ENCODE assay signal across 8 cellular contexts in genomic region chr7:64947252-64948000, GRCh38. TPM values are rescaled to one million over a fixed set of nuclear protein-coding genes. Genes with fewer than 3 reads are reported as not detected.
DNase-seq lines count a peak whose midpoint lies in the region; TF ChIP-seq lines count a peak whose summit lies in the region.

No MANE protein-coding gene starts in this region.

- no peaks in the 10 kb centered on the region for H3K36me3 ChIP-seq in suprapubic skin

- intact Hi-C loops in dorsolateral prefrontal cortex (cut with DNase I) (no loop called here), lower leg skin (cut with DNase I; ENCODE audit: low total_unique reads) (no loop called here)

- peak; percentile 18 for DNase-seq in DMS79 treated with DMSO at 0.1 percent for 48 hours (lab: John Stamatoyannopoulos, UW)
- DNase-seq in DMS79 (lab: John Stamatoyannopoulos, UW), result no peak
- peak in 1 of 10 donors; percentile 19 for DNase-seq in dorsolateral prefrontal cortex
- DNase-seq in lower leg skin (ENCODE audit: low spot score in 2 of 2), result peak in 1 of 2 donors; percentile 84
- no peak for DNase-seq in suprapubic skin (ENCODE audit: low spot score in 2 of 2)
- DNase-seq in HuH-7.5 (ENCODE audit: low spot score), result no peak
- DNase-seq in stimulated activated CD4-positive, alpha-beta T cell treated with anti-CD3 and anti-CD28 coated beads, Interleukin-12 subunit alpha, Interleukin-12 subunit beta, amount 100 ng/mL, for 4 hours, result no peak
- no peak for DNase-seq in GM19240 (ENCODE audit: insufficient read length, low spot score)

- peaks cover 38% of the 10 kb centered on the region for H3K4me1 ChIP-seq in suprapubic skin

- TF ChIP-seq CTCF in dorsolateral prefrontal cortex (IDR thresholded peaks at IDR 0.05 in 54 of 56, conservative IDR thresholded peaks at IDR 0.05 in 2 of 56; ENCODE audit: low read depth in 1 of 56, partially characterized antibody in 56 of 56), result no peak
- no peak for TF ChIP-seq CTCF in lower leg skin (IDR thresholded peaks at IDR 0.05)
- TF ChIP-seq CTCF in suprapubic skin (IDR thresholded peaks at IDR 0.05), result no peak

- H3K27ac ChIP-seq in dorsolateral prefrontal cortex, result peak overlapping the region in 26 of 59 donors; percentile 12 to 68 (median 50)
- H3K27ac ChIP-seq in suprapubic skin, result peak overlapping the region; percentile 73

- 1% methylated on average over 12 to 18 of the region's 59 CpGs for WGBS in lower leg skin, 2 donors
- WGBS in suprapubic skin, result 2% methylated on average over 10 of the region's 59 CpGs

- no peak for TF ChIP-seq POLR2A in lower leg skin (IDR thresholded peaks at IDR 0.05)
- no peak for TF ChIP-seq POLR2A in suprapubic skin (IDR thresholded peaks at IDR 0.05)

- H3K4me3 ChIP-seq in dorsolateral prefrontal cortex (peak overlapping the region; percentile 22 to 75 (median 59)), lower leg skin (ENCODE audit: low read depth, poor library complexity, severe bottlenecking) (peak overlapping the region; percentile 14), suprapubic skin (peak overlapping the region; percentile 57)

- H3K27me3 ChIP-seq in dorsolateral prefrontal cortex, result peaks cover 0 to 17% (median 9%) of the 10 kb centered on the region in 45 donors
- H3K27me3 ChIP-seq in suprapubic skin, result peaks cover 3% of the 10 kb centered on the region

- H3K9me3 ChIP-seq in suprapubic skin, result no peaks in the 10 kb centered on the region

- TF ChIP-seq EP300 in suprapubic skin (IDR thresholded peaks at IDR 0.05), result no peak

RNA-seq across cellular contexts. Expression of gene ZNF117, which starts 43.4 kb away (rescaled TPM):
- total RNA-seq in dorsolateral prefrontal cortex, result 10 to 100 TPM in 118 of 120 experiments, 1 to 10 TPM in 2; 7.9 to 35.1 (median 17.4) TPM
- 10 to 100 TPM in 1 of 4 donors, 1 to 10 TPM in 3; 3.9 to 12.0 (median 7.2) TPM for total RNA-seq in lower leg skin
- 10 to 100 TPM in 2 of 4 donors, 1 to 10 TPM in 2; 5.3 to 18.2 (median 11.8) TPM for total RNA-seq in suprapubic skin

RNA-seq across cellular contexts. Expression of gene ZNF273, which starts 44.4 kb away (rescaled TPM):
- total RNA-seq in dorsolateral prefrontal cortex, result 10 to 100 TPM; 15.4 to 66.1 (median 37.2) TPM
- total RNA-seq in lower leg skin, result 100 to 1,000 TPM in 1 of 4 donors, 10 to 100 TPM in 3; 61.3 to 224 (median 66.3) TPM
- total RNA-seq in suprapubic skin, result 100 to 1,000 TPM; 123 to 247 (median 164) TPM

RNA-seq across cellular contexts. Expression of gene ERV3-1, which starts 59.1 kb away (rescaled TPM):
- total RNA-seq in dorsolateral prefrontal cortex (10 to 100 TPM in 119 of 120 experiments, 1 to 10 TPM in 1; 7.9 to 37.1 (median 22.1) TPM), lower leg skin (10 to 100 TPM; 11.0 to 34.1 (median 25.1) TPM), suprapubic skin (10 to 100 TPM; 11.3 to 45.1 (median 33.4) TPM)
